In the genomic region with DNA sequence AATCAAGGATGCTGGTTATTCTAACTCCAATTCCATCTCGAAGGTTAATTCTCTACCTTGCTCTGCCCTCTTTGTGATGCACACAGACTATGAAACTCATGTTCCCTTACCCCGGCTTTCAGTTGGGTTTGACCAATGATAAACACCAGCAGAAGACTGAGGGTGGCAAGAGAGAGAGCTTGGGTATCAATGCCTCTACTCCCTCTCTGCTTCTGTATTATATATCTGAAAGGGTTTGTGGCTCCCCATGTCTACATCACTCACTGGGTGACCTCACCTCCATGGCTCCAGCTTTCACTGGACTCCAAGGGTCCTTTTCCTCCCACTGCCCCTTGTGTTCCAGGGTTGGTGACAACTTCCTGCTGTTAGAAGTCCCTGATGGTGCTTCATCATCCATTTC, we compare ENCODE assay signal across 19 cellular contexts.
"Had no signal": no experiment of that assay in that cellular context is flagged by ENCODE, and none has a peak within 500 bp of the region (broad histone marks: within the 10 kb centered on the region; RNA-seq: fewer than 3 reads in every experiment).

No MANE protein-coding gene starts in this region.

- H3K36me3 ChIP-seq: MG63 had no signal

- H3K9me3 ChIP-seq: MG63 had no signal

- DNase-seq: Karpas-422, KG1, MG63, NCI-H1092, NCI-H1105 treated with DMSO at 0.1 percent for 48 hours, NCI-H1417 treated with DMSO at 0.1 percent for 48 hours, NCI-H146, NCI-H1694 treated with DMSO at 0.1 percent for 48 hours, NCI-H1930, NCI-H2081, NCI-H2107, NCI-H2227 treated with DMSO at 0.1 percent for 48 hours, NCI-H524, NCI-H526 treated with DMSO at 0.1 percent for 48 hours, NCI-H774, SHP77 had no signal

- H3K4me3 ChIP-seq: MG63 had no signal

- H3K27me3 ChIP-seq: MG63 had no signal

- ATAC-seq: Panc1, SK-N-SH treated with all-trans-retinoic acid at 6 μM for 48 hours had no signal

- H3K27ac ChIP-seq: RWPE1 had no signal
